ENCODE assay signal across 21 cellular contexts in genomic region chr16:66416981-66417700, GRCh38. TPM values are rescaled to one million over a fixed set of nuclear protein-coding genes. Genes with fewer than 3 reads are reported as not detected.
A peak's percentile ranks its signal among the peaks of the same experiment; 100 is the strongest.
DNase-seq lines count a peak whose midpoint lies in the region; ATAC-seq and TF ChIP-seq lines count a peak whose summit lies in the region.
"Had no signal": no experiment of that assay in that cellular context is flagged by ENCODE, and none has a peak within 500 bp of the region (broad histone marks: within the 10 kb centered on the region; RNA-seq: fewer than 3 reads in every experiment).

No MANE protein-coding gene starts in this region.

- peak; percentile 4 for DNase-seq in activated CD8-positive, alpha-beta memory T cell treated with anti-CD3 and anti-CD28 coated beads, Interleukin-2, amount 10 ng/mL, durations not matched to agents 7 days and 5 days
- no peak for DNase-seq in activated CD8-positive, alpha-beta memory T cell treated with anti-CD3 and anti-CD28 coated beads, Interleukin-2, amount 50 U/mL, for 48 hours
- DNase-seq in PC-9 (peak in 1 of 2 experiments; percentile 79), fibroblast of peridontal ligament (ENCODE audit: extremely low read depth) (peak; percentile 48), dermis blood vessel endothelial cell (no peak), pons (ENCODE audit: low spot score) (no peak), cerebellar cortex (ENCODE audit: low spot score) (no peak), psoas muscle (no peak)
- DNase-seq: ACHN; CD8-positive, alpha-beta memory T cell; GDM1; left cardiac atrium; NCI-H146; occipital lobe; OCI-M1; small intestine; transverse colon had no signal

- H3K4me1 ChIP-seq in PC-9 (replicated peaks; ENCODE audit: insufficient read depth) (peaks cover 19% of the 10 kb centered on the region), psoas muscle (no peaks in the 10 kb centered on the region)
- H3K4me1 ChIP-seq: adrenal gland, transverse colon had no signal

- no TSS peak for BruUV-seq in PC-9 (replicated peaks; lab: Mats Ljungman, UMichigan)

- H3K27me3 Mint-ChIP-seq in activated CD8-positive, alpha-beta memory T cell treated with anti-CD3 and anti-CD28 coated beads, Interleukin-2, amount 10 ng/mL, durations not matched to agents 7 days and 5 days = peaks cover 16% of the 10 kb centered on the region

- H3K9me2 ChIP-seq in PC-9 (ENCODE audit: insufficient read depth) = no peaks in the 10 kb centered on the region

- no peak overlapping the region for H2AFZ ChIP-seq in PC-9
- H2AFZ ChIP-seq: hepatocyte had no signal

- intact Hi-C loops in PC-9 (cut with micrococcal nuclease; ENCODE audit: unreplicated experiment) = no loop called here
- intact Hi-C loops in psoas muscle (cut with DNase I) = no loop called here

- CTCF ChIA-PET in activated CD8-positive, alpha-beta memory T cell treated with anti-CD3 and anti-CD28 coated beads, Interleukin-2, amount 10 ng/mL, durations not matched to agents 7 days and 5 days (lab: Charles Lee) = interaction anchor here (1.3 to 1.7 kb wide), 2 partner anchors 10 to 60 kb away, joined by 3 to 6 read pairs; no protein-coding TSS in a partner anchor
- CTCF ChIA-PET in PC-9 (lab: Charles Lee) = no interaction called here

- H3K9me3 ChIP-seq in PC-9 (ENCODE audit: insufficient read depth, low read depth) = no peaks in the 10 kb centered on the region; the same call in 1 of the 2 replicates
- H3K9me3 ChIP-seq in psoas muscle = peaks cover 6% of the 10 kb centered on the region
- H3K9me3 ChIP-seq: adrenal gland, transverse colon had no signal

- H3K27ac ChIP-seq in PC-9 (peak overlapping the region; percentile 71), psoas muscle (no peak overlapping the region)
- H3K27ac ChIP-seq: adrenal gland, hepatocyte, transverse colon had no signal

- peaks cover 17% of the 10 kb centered on the region for H3F3A ChIP-seq in PC-9 (ENCODE audit: insufficient read depth, low read depth)

- peaks cover 2% of the 10 kb centered on the region for H3K36me3 Mint-ChIP-seq in activated CD8-positive, alpha-beta memory T cell treated with anti-CD3 and anti-CD28 coated beads, Interleukin-2, amount 10 ng/mL, durations not matched to agents 7 days and 5 days

- no peaks in the 10 kb centered on the region for H4K20me1 ChIP-seq in PC-9 (ENCODE audit: insufficient read depth)

- WGBS in psoas muscle, 3 donors = 72 to 84% (median 82%) methylated on average over 7 of the region's 7 CpGs

- ATAC-seq in activated CD8-positive, alpha-beta memory T cell treated with anti-CD3 and anti-CD28 coated beads, Interleukin-2, amount 10 ng/mL, durations not matched to agents 7 days and 5 days = no peak
- no peak for ATAC-seq in psoas muscle

- no peak overlapping the region for H3K27ac Mint-ChIP-seq in activated CD8-positive, alpha-beta memory T cell treated with anti-CD3 and anti-CD28 coated beads, Interleukin-2, amount 10 ng/mL, durations not matched to agents 7 days and 5 days
- H3K27ac Mint-ChIP-seq: activated CD4-positive, alpha-beta memory T cell treated with anti-CD3 and anti-CD28 coated beads, Interleukin-2, amount 10 ng/mL, durations not matched to agents 7 days and 5 days had no signal

- H3K27me3 ChIP-seq in PC-9 (ENCODE audit: insufficient read depth, low read depth) (no peaks in the 10 kb centered on the region), psoas muscle (ENCODE audit: insufficient read depth in 3 of 3, low read length in 2 of 3) (peaks cover 0 to 21% (median 5%) of the 10 kb centered on the region in 3 donors)
- H3K27me3 ChIP-seq: adrenal gland had no signal

- H3K36me3 ChIP-seq in PC-9 (ENCODE audit: low read depth) (no peaks in the 10 kb centered on the region), psoas muscle (ENCODE audit: insufficient read depth in 1 of 2, low read depth in 1 of 2) (no peaks in the 10 kb centered on the region)
- H3K36me3 ChIP-seq: adrenal gland, transverse colon had no signal

- peaks cover 3% of the 10 kb centered on the region for H3K9me3 Mint-ChIP-seq in activated CD8-positive, alpha-beta memory T cell treated with anti-CD3 and anti-CD28 coated beads, Interleukin-2, amount 10 ng/mL, durations not matched to agents 7 days and 5 days (ENCODE audit: low read depth)

- H3K4me3 Mint-ChIP-seq in activated CD8-positive, alpha-beta memory T cell treated with anti-CD3 and anti-CD28 coated beads, Interleukin-2, amount 10 ng/mL, durations not matched to agents 7 days and 5 days = no peak overlapping the region
- H3K4me3 Mint-ChIP-seq: activated CD4-positive, alpha-beta memory T cell treated with anti-CD3 and anti-CD28 coated beads, Interleukin-2, amount 10 ng/mL, durations not matched to agents 7 days and 5 days had no signal

- H3K4me1 Mint-ChIP-seq in activated CD8-positive, alpha-beta memory T cell treated with anti-CD3 and anti-CD28 coated beads, Interleukin-2, amount 10 ng/mL, durations not matched to agents 7 days and 5 days = peaks cover 5% of the 10 kb centered on the region

- H3K4me2 ChIP-seq in PC-9 = no peak overlapping the region
- H3K4me2 ChIP-seq: hepatocyte had no signal

- TF ChIP-seq CTCF in PC-9 (conservative IDR thresholded peaks at IDR 0.05) = no peak
- no peak for TF ChIP-seq CTCF in psoas muscle (IDR thresholded peaks at IDR 0.05)

- H3K4me3 ChIP-seq in PC-9 = no peak overlapping the region
- H3K4me3 ChIP-seq in psoas muscle = no peak overlapping the region
- H3K4me3 ChIP-seq: adrenal gland, hepatocyte, transverse colon had no signal

- POLR2A ChIA-PET in PC-9 (lab: Charles Lee; ENCODE audit: unreplicated experiment) = interaction anchor here (0.7 kb wide), 1 partner anchor 105 kb away, joined by 3 read pairs; no protein-coding TSS in a partner anchor

- H3K79me2 ChIP-seq in PC-9 (ENCODE audit: low read depth) = no peaks in the 10 kb centered on the region
- H3K79me2 ChIP-seq: hepatocyte had no signal

RNA-seq across cellular contexts. Expression of gene BEAN1, which starts 10.0 kb away (rescaled TPM):
- total RNA-seq in activated CD8-positive, alpha-beta memory T cell treated with anti-CD3 and anti-CD28 coated beads, Interleukin-2, amount 10 ng/mL, durations not matched to agents 7 days and 5 days = not detected
- total RNA-seq in PC-9 (2021) (0.37 and 0.48 TPM in 2 replicates), dermis blood vessel endothelial cell (0.09 and 0.34 TPM in 2 replicates), psoas muscle (not detected)
- polyA plus RNA-seq in psoas muscle = under 1 TPM in 2 of 3 donors, not detected in 1; 0.01 to 0.08 TPM
- total RNA-seq: activated CD4-positive, alpha-beta memory T cell treated with anti-CD3 and anti-CD28 coated beads, Interleukin-2, amount 10 ng/mL, durations not matched to agents 7 days and 5 days; CD8-positive, alpha-beta memory T cell had no signal

RNA-seq across cellular contexts. Expression of gene CDH5, which starts 50.6 kb away (rescaled TPM):
- total RNA-seq in activated CD8-positive, alpha-beta memory T cell treated with anti-CD3 and anti-CD28 coated beads, Interleukin-2, amount 10 ng/mL, durations not matched to agents 7 days and 5 days = not detected
- 2.4 and 3.6 TPM in 2 replicates for total RNA-seq in PC-9 (2021)
- 713 and 795 TPM in 2 replicates for total RNA-seq in dermis blood vessel endothelial cell
- 10 to 100 TPM; 21.4 to 48.4 (median 37.0) TPM for total RNA-seq in psoas muscle
- 10 to 100 TPM; 15.1 to 22.2 (median 17.7) TPM for polyA plus RNA-seq in psoas muscle
- total RNA-seq: activated CD4-positive, alpha-beta memory T cell treated with anti-CD3 and anti-CD28 coated beads, Interleukin-2, amount 10 ng/mL, durations not matched to agents 7 days and 5 days; CD8-positive, alpha-beta memory T cell; NCI-H460 had no signal
- polyA plus RNA-seq: CD8-positive, alpha-beta memory T cell had no signal

Comparison
In these comparisons a context has a peak if more than half of its experiments do, and no peak if none do; other contexts are left out.
1. DNase-seq: peak in activated CD8-positive, alpha-beta memory T cell treated with anti-CD3 and anti-CD28 coated beads, Interleukin-2, amount 10 ng/mL, durations not matched to agents 7 days and 5 days (single experiment) and fibroblast of peridontal ligament (single experiment); none in activated CD8-positive, alpha-beta memory T cell treated with anti-CD3 and anti-CD28 coated beads, Interleukin-2, amount 50 U/mL, for 48 hours (single experiment), dermis blood vessel endothelial cell (single experiment), pons (single experiment), cerebellar cortex (single experiment) and psoas muscle (0 of 2).
2. RNA of gene CDH5, which starts 50.6 kb away (total RNA-seq): 713 to 795 TPM in dermis blood vessel endothelial cell; 21.4 to 48.4 TPM in psoas muscle, 2.4 to 3.6 TPM in PC-9 and not detected in activated CD8-positive, alpha-beta memory T cell treated with anti-CD3 and anti-CD28 coated beads, Interleukin-2, amount 10 ng/mL, durations not matched to agents 7 days and 5 days; every median in the first group is over 10 times any median in the second.